1 cellular context compared by ENCODE assay signal in the genomic region with DNA sequence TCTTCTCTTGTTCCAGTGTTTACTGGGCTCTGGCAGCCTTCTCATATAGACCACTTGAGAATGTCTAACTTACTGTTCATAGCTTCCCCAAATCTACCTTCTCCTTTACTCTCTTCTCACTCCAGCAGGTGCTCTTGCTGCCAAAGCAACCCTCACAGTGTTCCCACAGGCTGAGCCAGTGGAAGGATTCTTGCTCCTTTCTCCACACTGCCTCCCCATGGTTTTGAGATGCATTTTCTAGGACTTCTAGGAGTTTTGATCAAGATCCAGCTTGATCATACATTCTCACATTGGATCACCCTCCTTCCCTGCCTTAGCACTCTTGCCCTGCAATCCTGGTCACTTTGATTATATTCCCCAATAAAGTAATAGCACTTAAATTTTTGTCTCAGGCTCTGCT.
TF ChIP-seq lines count a peak whose summit lies in the region.

No MANE protein-coding gene starts in this region.

TF ChIP-seq in HepG2, 621 proteins besides CTCF, POLR2A, EP300 and RAD21 (continued from another document):
- TF ChIP-seq, protein P1, sequence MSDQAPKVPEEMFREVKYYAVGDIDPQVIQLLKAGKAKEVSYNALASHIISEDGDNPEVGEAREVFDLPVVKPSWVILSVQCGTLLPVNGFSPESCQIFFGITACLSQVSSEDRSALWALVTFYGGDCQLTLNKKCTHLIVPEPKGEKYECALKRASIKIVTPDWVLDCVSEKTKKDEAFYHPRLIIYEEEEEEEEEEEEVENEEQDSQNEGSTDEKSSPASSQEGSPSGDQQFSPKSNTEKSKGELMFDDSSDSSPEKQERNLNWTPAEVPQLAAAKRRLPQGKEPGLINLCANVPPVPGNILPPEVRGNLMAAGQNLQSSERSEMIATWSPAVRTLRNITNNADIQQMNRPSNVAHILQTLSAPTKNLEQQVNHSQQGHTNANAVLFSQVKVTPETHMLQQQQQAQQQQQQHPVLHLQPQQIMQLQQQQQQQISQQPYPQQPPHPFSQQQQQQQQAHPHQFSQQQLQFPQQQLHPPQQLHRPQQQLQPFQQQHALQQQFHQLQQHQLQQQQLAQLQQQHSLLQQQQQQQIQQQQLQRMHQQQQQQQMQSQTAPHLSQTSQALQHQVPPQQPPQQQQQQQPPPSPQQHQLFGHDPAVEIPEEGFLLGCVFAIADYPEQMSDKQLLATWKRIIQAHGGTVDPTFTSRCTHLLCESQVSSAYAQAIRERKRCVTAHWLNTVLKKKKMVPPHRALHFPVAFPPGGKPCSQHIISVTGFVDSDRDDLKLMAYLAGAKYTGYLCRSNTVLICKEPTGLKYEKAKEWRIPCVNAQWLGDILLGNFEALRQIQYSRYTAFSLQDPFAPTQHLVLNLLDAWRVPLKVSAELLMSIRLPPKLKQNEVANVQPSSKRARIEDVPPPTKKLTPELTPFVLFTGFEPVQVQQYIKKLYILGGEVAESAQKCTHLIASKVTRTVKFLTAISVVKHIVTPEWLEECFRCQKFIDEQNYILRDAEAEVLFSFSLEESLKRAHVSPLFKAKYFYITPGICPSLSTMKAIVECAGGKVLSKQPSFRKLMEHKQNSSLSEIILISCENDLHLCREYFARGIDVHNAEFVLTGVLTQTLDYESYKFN (CRISPR knock-in tag; conservative IDR thresholded peaks at IDR 0.05), result no peak
- no peak for TF ChIP-seq POLR2G (IDR thresholded peaks at IDR 0.05; ENCODE audit: low read depth, low read length)
- no peak for TF ChIP-seq SAP130 (CRISPR knock-in tag; IDR thresholded peaks at IDR 0.05; ENCODE audit: low read depth)
- TF ChIP-seq ARHGAP35 (CRISPR knock-in tag; IDR thresholded peaks at IDR 0.05; ENCODE audit: borderline replicate concordance), result no peak
- TF ChIP-seq ZNF138 (CRISPR knock-in tag; IDR thresholded peaks at IDR 0.05; ENCODE audit: low read depth), result no peak
- TF ChIP-seq ZNF678 (CRISPR knock-in tag; IDR thresholded peaks at IDR 0.05), result no peak
